Comparison of ENCODE assay signal across 15 cellular contexts in the genomic region with DNA sequence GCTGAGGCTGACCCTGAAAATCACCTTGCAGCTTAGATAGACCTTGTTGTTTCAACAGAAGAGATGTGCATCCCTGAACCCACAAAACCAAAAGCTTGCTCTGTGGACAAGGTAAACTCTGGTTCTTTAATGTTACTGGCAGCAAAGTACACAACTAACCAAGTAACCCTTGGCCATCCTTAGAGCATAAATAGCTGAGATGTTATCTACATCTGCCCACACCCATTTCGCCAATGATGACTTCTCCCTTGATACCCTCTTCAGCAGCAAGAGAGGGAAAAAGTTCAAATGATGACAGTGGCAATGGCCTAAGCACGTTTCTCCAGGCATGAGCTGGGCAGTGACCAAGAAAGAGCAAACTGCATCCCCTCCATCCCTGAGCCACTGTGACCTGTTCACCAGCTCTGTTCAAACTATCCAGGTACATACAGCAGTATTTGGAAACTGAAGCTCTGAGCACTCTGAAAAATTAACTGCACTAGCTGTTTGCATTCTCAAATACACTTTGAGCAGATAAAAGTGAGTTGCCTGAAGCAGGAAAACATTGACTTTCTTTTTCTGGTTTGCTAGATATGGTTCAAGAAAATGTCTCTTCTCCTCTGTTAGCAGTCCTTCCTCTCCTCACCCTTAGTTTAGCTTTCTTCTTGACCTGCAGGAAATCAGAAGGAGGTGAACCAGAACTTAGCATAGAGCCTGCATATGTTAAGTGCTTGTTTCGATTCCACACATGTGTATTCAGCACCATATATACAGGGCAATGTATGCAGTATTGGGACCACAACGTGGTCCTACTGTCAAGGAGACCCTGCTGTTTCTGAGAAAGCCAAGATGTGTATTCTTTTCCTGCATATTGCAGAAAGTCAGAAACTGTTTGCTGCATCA.
DNase-seq lines count a peak whose midpoint lies in the region; ATAC-seq and TF ChIP-seq lines count a peak whose summit lies in the region.
"Had no signal": no experiment of that assay in that cellular context is flagged by ENCODE, and none has a peak within 500 bp of the region (broad histone marks: within the 10 kb centered on the region; RNA-seq: fewer than 3 reads in every experiment).

No MANE protein-coding gene starts in this region.

- intact Hi-C loops in activated CD4-positive, alpha-beta T cell treated with anti-CD3 and anti-CD28 coated beads, Interleukin-2, amount 10 ng/mL, durations not matched to agents 24 days and 14 days (cut with micrococcal nuclease) = loop anchor here (5.0 kb wide), 1 partner anchor 228 kb away; no protein-coding TSS in a partner anchor
- intact Hi-C loops in Calu3 (cut with micrococcal nuclease; ENCODE audit: unreplicated experiment) = no loop called here

- H3K4me1 Mint-ChIP-seq in activated CD4-positive, alpha-beta T cell treated with anti-CD3 and anti-CD28 coated beads, Interleukin-2, amount 10 ng/mL, durations not matched to agents 24 days and 14 days = peaks cover 48% of the 10 kb centered on the region
- H3K4me1 Mint-ChIP-seq in IgD-negative memory B cell = peaks cover 50 to 61% (median 56%) of the 10 kb centered on the region in 3 donors
- peaks cover 51% of the 10 kb centered on the region for H3K4me1 Mint-ChIP-seq in memory B cell
- H3K4me1 Mint-ChIP-seq in Calu3 (ENCODE audit: low read depth, unreplicated experiment) = no peaks in the 10 kb centered on the region

- no peaks in the 10 kb centered on the region for H3K9me3 Mint-ChIP-seq in activated CD4-positive, alpha-beta T cell treated with anti-CD3 and anti-CD28 coated beads, Interleukin-2, amount 10 ng/mL, durations not matched to agents 24 days and 14 days
- H3K9me3 Mint-ChIP-seq in IgD-negative memory B cell (peaks cover 0 to 1% (median 0%) of the 10 kb centered on the region in 3 donors), memory B cell (no peaks in the 10 kb centered on the region), Calu3 (ENCODE audit: low read depth, unreplicated experiment) (no peaks in the 10 kb centered on the region)

- H3K36me3 Mint-ChIP-seq in activated CD4-positive, alpha-beta T cell treated with anti-CD3 and anti-CD28 coated beads, Interleukin-2, amount 10 ng/mL, durations not matched to agents 24 days and 14 days (ENCODE audit: low read depth) = no peaks in the 10 kb centered on the region
- H3K36me3 Mint-ChIP-seq in IgD-negative memory B cell = no peaks in the 10 kb centered on the region
- no peaks in the 10 kb centered on the region for H3K36me3 Mint-ChIP-seq in memory B cell
- no peaks in the 10 kb centered on the region for H3K36me3 Mint-ChIP-seq in Calu3 (ENCODE audit: insufficient read depth, unreplicated experiment)

- ATAC-seq in GM18498 (IDR thresholded peaks at IDR 0.05; ENCODE audit: unreplicated experiment) (peak; percentile 41), memory B cell (ENCODE audit: low read depth) (no peak)
- ATAC-seq: A549 had no signal

- no peak for TF ChIP-seq CTCF in Calu3 (IDR thresholded peaks at IDR 0.05; ENCODE audit: unreplicated experiment)

- H3K4me3 Mint-ChIP-seq in activated CD4-positive, alpha-beta T cell treated with anti-CD3 and anti-CD28 coated beads, Interleukin-2, amount 10 ng/mL, durations not matched to agents 24 days and 14 days = no peak overlapping the region
- H3K4me3 Mint-ChIP-seq in IgD-negative memory B cell (peak overlapping the region in 3 of 4 donors; percentile 18 to 78 (median 67)), memory B cell (peak overlapping the region; percentile 39), Calu3 (ENCODE audit: low read depth, unreplicated experiment) (no peak overlapping the region)

- H3K27ac Mint-ChIP-seq in activated CD4-positive, alpha-beta T cell treated with anti-CD3 and anti-CD28 coated beads, Interleukin-2, amount 10 ng/mL, durations not matched to agents 24 days and 14 days = no peak overlapping the region
- H3K27ac Mint-ChIP-seq in IgD-negative memory B cell = peak overlapping the region in 2 of 3 donors; percentile 9 to 78
- H3K27ac Mint-ChIP-seq in memory B cell = peak overlapping the region; percentile 42
- no peak overlapping the region for H3K27ac Mint-ChIP-seq in Calu3 (ENCODE audit: unreplicated experiment)

- no TSS peak for BruUV-seq in Calu3 (replicated peaks; lab: Mats Ljungman, UMichigan)

- peak; percentile 57 for DNase-seq in activated CD4-positive, alpha-beta T cell treated with anti-CD3 and anti-CD28 coated beads, Interleukin-2, amount 10 ng/mL, durations not matched to agents 24 days and 14 days
- DNase-seq in activated CD4-positive, alpha-beta T cell treated with anti-CD3 and anti-CD28 coated beads for 4 hours = no peak
- DNase-seq in memory B cell (ENCODE audit: low spot score in 2 of 2) (no peak), globus pallidus (ENCODE audit: low spot score) (no peak), NCI-H2081 treated with DMSO at 0.1 percent for 48 hours (lab: John Stamatoyannopoulos, UW) (no peak), Calu3 (no peak)
- DNase-seq: heart right ventricle; NCI-H1436 treated with DMSO at 0.1 percent for 48 hours; NCI-H446; stimulated activated CD4-positive, alpha-beta T cell treated with anti-CD3 and anti-CD28 coated beads, Interleukin-4, amount 100 ng/mL, for 1 hour; stimulated activated CD8-positive, alpha-beta memory T cell treated with anti-CD3 and anti-CD28 coated beads, Interleukin-4, amount 100 ng/mL, for 48 hours; tibial artery had no signal

- CTCF ChIA-PET in Calu3 (lab: Charles Lee) = interaction anchor here (1.3 kb wide), 1 partner anchor 9 kb away, joined by 3 read pairs; no protein-coding TSS in a partner anchor

- H3K27me3 Mint-ChIP-seq in activated CD4-positive, alpha-beta T cell treated with anti-CD3 and anti-CD28 coated beads, Interleukin-2, amount 10 ng/mL, durations not matched to agents 24 days and 14 days = no peaks in the 10 kb centered on the region
- H3K27me3 Mint-ChIP-seq in IgD-negative memory B cell = no peaks in the 10 kb centered on the region
- H3K27me3 Mint-ChIP-seq in memory B cell = no peaks in the 10 kb centered on the region
- no peaks in the 10 kb centered on the region for H3K27me3 Mint-ChIP-seq in Calu3 (ENCODE audit: unreplicated experiment)

Comparison
In these comparisons a context has a peak if more than half of its experiments do, and no peak if none do; other contexts are left out.
1. H3K27ac Mint-ChIP-seq: peak in IgD-negative memory B cell (2 of 3) and memory B cell (single experiment); none in activated CD4-positive, alpha-beta T cell treated with anti-CD3 and anti-CD28 coated beads, Interleukin-2, amount 10 ng/mL, durations not matched to agents 24 days and 14 days (single experiment) and Calu3 (single experiment).
2. H3K4me3 Mint-ChIP-seq: peak in IgD-negative memory B cell (3 of 4) and memory B cell (single experiment); none in activated CD4-positive, alpha-beta T cell treated with anti-CD3 and anti-CD28 coated beads, Interleukin-2, amount 10 ng/mL, durations not matched to agents 24 days and 14 days (single experiment) and Calu3 (single experiment).